ENCODE assay signal across 20 cellular contexts in the genomic region with DNA sequence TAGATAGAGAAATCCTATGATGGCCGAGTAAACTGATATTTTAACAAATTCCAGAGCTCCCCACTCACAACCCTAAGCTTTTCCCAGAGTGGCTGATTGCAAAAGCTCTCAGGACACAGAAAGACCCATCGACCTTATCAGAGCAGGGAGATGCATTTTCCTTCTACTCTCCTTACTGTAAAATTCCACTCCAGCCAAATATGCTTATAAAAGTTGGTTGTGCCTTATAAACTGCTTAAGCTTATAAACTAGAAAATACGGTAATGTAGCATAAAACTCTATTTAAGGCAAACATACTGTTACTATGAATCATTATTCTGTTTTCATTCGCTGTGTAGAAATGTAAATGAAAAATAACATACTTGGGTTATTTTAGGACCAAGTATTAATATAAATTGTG. TPM values are rescaled to one million over a fixed set of nuclear protein-coding genes. Genes with fewer than 3 reads are reported as not detected.
DNase-seq lines count a peak whose midpoint lies in the region; ATAC-seq, FAIRE-seq and TF ChIP-seq lines count a peak whose summit lies in the region.
"Had no signal": no experiment of that assay in that cellular context is flagged by ENCODE, and none has a peak within 500 bp of the region (broad histone marks: within the 10 kb centered on the region; RNA-seq: fewer than 3 reads in every experiment).

No MANE protein-coding gene starts in this region.

- H3K79me1 ChIP-seq in H1 (ENCODE audit: low read depth, low read length), result no peaks in the 10 kb centered on the region

- no peak overlapping the region for H2BK20ac ChIP-seq in H1 (ENCODE audit: low read length)

- H2BK12ac ChIP-seq in H1 (ENCODE audit: low read depth, low read length), result no peak overlapping the region

- TF ChIP-seq CTCF in BJ (IDR thresholded peaks at IDR 0.05; ENCODE audit: insufficient read depth, low read depth, low read length) (no peak), PC-3 (conservative IDR thresholded peaks at IDR 0.05; ENCODE audit: low read depth, low read length) (no peak), H1 (IDR thresholded peaks at IDR 0.05; ENCODE audit: control extremely low read depth in 1 of 3, insufficient read depth in 1 of 3, low read depth in 1 of 3, low read length in 3 of 3) (no peak), osteoblast (IDR thresholded peaks at IDR 0.05; ENCODE audit: extremely low read depth, low read depth, low read length) (no peak), psoas muscle (IDR thresholded peaks at IDR 0.05) (no peak)

- H3K27me3 ChIP-seq in BJ (ENCODE audit: control insufficient read depth, insufficient read depth, low read length) (no peaks in the 10 kb centered on the region), PC-3 (ENCODE audit: low read length) (no peaks in the 10 kb centered on the region), H1 (replicated peaks in 1 of 4; ENCODE audit: control insufficient read depth in 3 of 4, extremely low read depth in 1 of 4, insufficient read depth in 3 of 4, low read length in 3 of 4) (no peaks in the 10 kb centered on the region), osteoblast (ENCODE audit: insufficient read depth, low read length) (no peaks in the 10 kb centered on the region), psoas muscle (ENCODE audit: insufficient read depth in 3 of 3, low read length in 2 of 3) (no peaks in the 10 kb centered on the region)

- H4K20me1 ChIP-seq in PC-3 (ENCODE audit: low read length) (no peaks in the 10 kb centered on the region), H1 (replicated peaks in 1 of 2; ENCODE audit: control insufficient read depth in 1 of 2, insufficient read depth in 2 of 2, low read length in 2 of 2) (no peaks in the 10 kb centered on the region), osteoblast (ENCODE audit: insufficient read depth, low read length) (no peaks in the 10 kb centered on the region)

- peak; percentile 75 for ATAC-seq in PC-3
- ATAC-seq in esophagus mucosa, result no peak
- no peak for ATAC-seq in HG03442 (IDR thresholded peaks at IDR 0.05; ENCODE audit: unreplicated experiment)
- ATAC-seq in psoas muscle, result no peak
- ATAC-seq: HCT116 had no signal

- H3K4ac ChIP-seq in H1 (replicated peaks; ENCODE audit: insufficient read length, low read depth, low read length), result no peak overlapping the region

- BruUV-seq in PC-3 (replicated peaks; lab: Mats Ljungman, UMichigan), result no TSS peak

- H3K79me2 ChIP-seq in PC-3 (ENCODE audit: low read length), result no peaks in the 10 kb centered on the region
- H3K79me2 ChIP-seq in H1 (ENCODE audit: control insufficient read depth in 1 of 2, insufficient read depth in 2 of 2, low read length in 2 of 2), result no peaks in the 10 kb centered on the region
- H3K79me2 ChIP-seq in osteoblast (ENCODE audit: insufficient read depth, low read length), result no peaks in the 10 kb centered on the region

- no peaks in the 10 kb centered on the region for H3F3A ChIP-seq in PC-3 (ENCODE audit: low read length, unreplicated experiment)

- H2BK120ac ChIP-seq in H1 (replicated peaks; ENCODE audit: low read depth, low read length), result no peak overlapping the region

- H2AK5ac ChIP-seq in H1 (ENCODE audit: low read depth, low read length), result no peak overlapping the region

- H4K91ac ChIP-seq in H1 (replicated peaks; ENCODE audit: insufficient read length, low read length), result no peak overlapping the region

- H3K27ac ChIP-seq in PC-3 (ENCODE audit: low read length) (no peak overlapping the region), H1 (ENCODE audit: low read depth, low read length) (no peak overlapping the region), osteoblast (ENCODE audit: low read depth, low read length) (no peak overlapping the region), psoas muscle (no peak overlapping the region)

- H3K4me3 ChIP-seq in BJ (ENCODE audit: low read depth, low read length) (no peak overlapping the region), PC-3 (ENCODE audit: low read length) (no peak overlapping the region), H1 (ENCODE audit: extremely low read depth in 1 of 4, insufficient read depth in 2 of 4, low read depth in 3 of 4, low read length in 4 of 4) (no peak overlapping the region), osteoblast (ENCODE audit: insufficient read depth, low read length) (no peak overlapping the region), psoas muscle (no peak overlapping the region)

- intact Hi-C loops in PC-3 (cut with micrococcal nuclease) (no loop called here), psoas muscle (cut with DNase I) (no loop called here)

- no peak overlapping the region for H2BK15ac ChIP-seq in H1 (ENCODE audit: low read length)

- TF ChIP-seq POLR2A in H1 (IDR thresholded peaks at IDR 0.05; ENCODE audit: control extremely low read depth in 1 of 2, low read depth in 2 of 2, low read length in 2 of 2), result no peak

- DNase-seq in BJ (ENCODE audit: low read depth), result peak; percentile 26
- peak; percentile 33 for DNase-seq in PC-3
- DNase-seq in H1 (ENCODE audit: low read depth in 1 of 2, low spot score in 2 of 2), result no peak
- DNase-seq in osteoblast (ENCODE audit: insufficient read length, low spot score, missing footprints), result no peak
- DNase-seq in superior temporal gyrus (ENCODE audit: extremely low spot score), result no peak
- DNase-seq in psoas muscle, result no peak
- DNase-seq: activated naive CD4-positive, alpha-beta T cell treated with Interleukin-2 at 50 U/mL for 16 hours; activated T-cell treated with anti-CD3 and anti-CD28 coated beads, Interleukin-2, amount 50 U/mL, for 24 hours; CD8-positive, alpha-beta memory T cell; Kasumi-1; NCI-H187; NCI-H2227 treated with DMSO at 0.1 percent for 48 hours; SIG-M5; T-helper 1 cell had no signal

- WGBS in H1 (ENCODE audit: extremely low coverage in 1 of 2, insufficient coverage in 1 of 2, insufficient read length in 1 of 2, insufficient replicate concordance in 2 of 2, low coverage in 1 of 2, low lambda C conversion rate in 2 of 2, missing lambda C conversion rate in 1 of 2), 2 experiments, result 89% methylated on average over 4 of the region's 4 CpGs; no CpG with 5 or more reads in 1 of the 2 experiments
- 42 to 43% (median 42%) methylated on average over 4 of the region's 4 CpGs for WGBS in psoas muscle, 3 donors

- POLR2A ChIA-PET in BJ (lab: Charles Lee) (interaction anchor here (0.6 kb wide), 1 partner anchor 15 kb away, joined by 3 read pairs; no protein-coding TSS in a partner anchor), PC-3 (lab: Charles Lee; ENCODE audit: unreplicated experiment) (no interaction called here), H1 (lab: Charles Lee; ENCODE audit: partially characterized antibody) (interaction anchor here (0.8 kb wide), 1 partner anchor 217 kb away, joined by 4 read pairs; no protein-coding TSS in a partner anchor)

- no peak for TF ChIP-seq RAD21 in H1 (IDR thresholded peaks at IDR 0.05 in 1 of 2, conservative IDR thresholded peaks at IDR 0.05 in 1 of 2; ENCODE audit: low read depth in 2 of 2, low read length in 2 of 2)

- H3K36me3 ChIP-seq in BJ (ENCODE audit: control insufficient read depth, insufficient read depth, low read length) (no peaks in the 10 kb centered on the region), PC-3 (ENCODE audit: low read depth, low read length) (no peaks in the 10 kb centered on the region), H1 (ENCODE audit: control insufficient read depth in 2 of 4, insufficient read depth in 4 of 4, low read length in 3 of 4) (no peaks in the 10 kb centered on the region), osteoblast (ENCODE audit: insufficient read depth, low read length) (no peaks in the 10 kb centered on the region), psoas muscle (ENCODE audit: insufficient read depth in 1 of 2, low read depth in 1 of 2) (no peaks in the 10 kb centered on the region)

- CTCF ChIA-PET in BJ (lab: Yijun Ruan, JAX) (no interaction called here), PC-3 (lab: Charles Lee) (no interaction called here), H1 (lab: Charles Lee; ENCODE audit: partially characterized antibody) (interaction anchor here (0.6 to 1.3 kb wide), 2 partner anchors 36 to 256 kb away, joined by 4 read pairs; no protein-coding TSS in a partner anchor)

- no peaks in the 10 kb centered on the region for H3K9me3 ChIP-seq in PC-3 (ENCODE audit: low read length)
- 0 out of 4 replicates have a peak, but pooled peaks cover 0 to 3% of the 10 kb centered on the region in 2 experiments for H3K9me3 ChIP-seq in H1 (ENCODE audit: insufficient read depth in 2 of 2, low read depth in 1 of 2, low read length in 1 of 2)
- no peaks in the 10 kb centered on the region for H3K9me3 ChIP-seq in osteoblast (ENCODE audit: low read depth, low read length)
- H3K9me3 ChIP-seq in psoas muscle, result no peaks in the 10 kb centered on the region

- no peak overlapping the region for H3K23ac ChIP-seq in H1 (ENCODE audit: insufficient read length)

- no peak overlapping the region for H4K8ac ChIP-seq in H1 (ENCODE audit: extremely low read depth, insufficient read depth, low read length)

- no peak overlapping the region for H3K18ac ChIP-seq in H1 (ENCODE audit: extremely low read depth, low read length)

- H2AFZ ChIP-seq in PC-3 (ENCODE audit: low read length), result no peak overlapping the region
- no peak overlapping the region for H2AFZ ChIP-seq in H1 (ENCODE audit: low read length)
- no peak overlapping the region for H2AFZ ChIP-seq in osteoblast (ENCODE audit: low read length)

- H3K4me1 ChIP-seq in PC-3 (ENCODE audit: insufficient read depth, low read length) (peaks cover 12% of the 10 kb centered on the region; the same call in 1 of the 2 replicates), H1 (replicated peaks in 1 of 4; ENCODE audit: control insufficient read depth in 3 of 4, insufficient read depth in 4 of 4, low read length in 3 of 4) (peaks cover 0 to 2% (median 0%) of the 10 kb centered on the region in 4 experiments; a peak in 2 of 7 replicates), osteoblast (ENCODE audit: insufficient read depth, low read length) (peaks cover 3% of the 10 kb centered on the region), psoas muscle (no peaks in the 10 kb centered on the region)

- no peak overlapping the region for H4K5ac ChIP-seq in H1 (ENCODE audit: insufficient read length, low read depth, low read length)

- H3K9ac ChIP-seq in PC-3 (ENCODE audit: low read length) (no peak overlapping the region), H1 (replicated peaks in 1 of 4; ENCODE audit: extremely low read depth in 1 of 4, low read depth in 3 of 4, low read length in 3 of 4) (no peak overlapping the region)

- no peak for TF ChIP-seq EP300 in H1 (IDR thresholded peaks at IDR 0.05; ENCODE audit: borderline replicate concordance in 1 of 2, low read depth in 2 of 2, low read length in 2 of 2)

- no peak overlapping the region for H2BK5ac ChIP-seq in H1 (ENCODE audit: low read depth, low read length)

- FAIRE-seq in H1 (lab: Jason Lieb, UNC), result no peak
- FAIRE-seq: GM12891, HTR-8/SVneo, TTC549 had no signal

- H3K4me2 ChIP-seq in PC-3 (ENCODE audit: low read length) (0 out of 2 replicates have a peak overlapping the region, but pooled peaks have one; percentile 15), H1 (ENCODE audit: insufficient read depth in 1 of 2, low read depth in 2 of 2, low read length in 2 of 2) (no peak overlapping the region), osteoblast (ENCODE audit: insufficient read depth, low read length) (peak overlapping the region; percentile 34)

- no peaks in the 10 kb centered on the region for H3K9me2 ChIP-seq in PC-3 (replicated peaks; ENCODE audit: low read length)

- H3K23me2 ChIP-seq in H1 (ENCODE audit: low read depth, low read length), result no peaks in the 10 kb centered on the region

- H3K56ac ChIP-seq in H1 (replicated peaks; ENCODE audit: insufficient read length, low read depth, low read length), result no peak overlapping the region

- H3K14ac ChIP-seq in H1 (ENCODE audit: insufficient read length), result no peak overlapping the region

RNA-seq across cellular contexts. Expression of a gene that starts 41.6 kb away (rescaled TPM):
- polyA plus RNA-seq in BJ (2011; rRNA removed), result 17.1 and 44.1 TPM in 2 replicates
- polyA minus RNA-seq in BJ (2011; rRNA and poly(A)+ RNA removed), result 40.9 and 42.6 TPM in 2 replicates
- 16.5 and 17.7 TPM in 2 replicates for total RNA-seq in PC-3 (2014; rRNA removed)
- total RNA-seq in H1 (2021; fragmentation: NEBNext Ultra II Directional; extraction: Animal tissue kit (Norgen Biotek cat#: 25700)), result 5.0 and 5.5 TPM in 2 replicates
- polyA plus RNA-seq in H1 (2011; rRNA removed), result 1.0 and 1.3 TPM in 2 replicates
- 0.79 TPM for polyA plus RNA-seq in H1 (2011; cell fraction: cytosol; rRNA removed)
- 1.3 TPM for polyA plus RNA-seq in H1 (2011; cell fraction: nucleus; rRNA removed)
- 0.43 to 1.4 TPM (median 0.79 TPM) in 4 replicates for polyA plus RNA-seq in H1 (2012, experiment 1 of 2)
- polyA plus RNA-seq in H1 (2012, experiment 2 of 2), result 0.04 TPM
- polyA plus RNA-seq in H1 (2013, experiment 1 of 2), result 4.7 TPM
- 5.0 TPM for polyA plus RNA-seq in H1 (2013, experiment 2 of 2)
- polyA minus RNA-seq in H1 (2011; rRNA and poly(A)+ RNA removed), result 4.7 and 7.0 TPM in 2 replicates
- polyA minus RNA-seq in H1 (2011; cell fraction: cytosol; rRNA and poly(A)+ RNA removed), result 3.7 TPM
- polyA minus RNA-seq in H1 (2011; cell fraction: nucleus; rRNA and poly(A)+ RNA removed), result 6.3 TPM
- total RNA-seq in osteoblast, result under 0.01 and 0.59 TPM in 2 replicates
- 0.08 TPM for total RNA-seq in esophagus mucosa
- 1 to 10 TPM in 2 of 4 donors, under 1 TPM in 2; 0.13 to 1.7 (median 1.1) TPM for total RNA-seq in psoas muscle
- polyA plus RNA-seq in psoas muscle, result under 1 TPM; 0.08 to 0.75 (median 0.27) TPM
- total RNA-seq: CD8-positive, alpha-beta memory T cell had no signal
- polyA plus RNA-seq: CD8-positive, alpha-beta memory T cell had no signal

Comparison
In these comparisons a context has a peak if more than half of its experiments do, and no peak if none do; other contexts are left out.
1. DNase-seq: peak in BJ (single experiment) and PC-3 (single experiment); none in H1 (0 of 2), osteoblast (single experiment), superior temporal gyrus (single experiment) and psoas muscle (0 of 2).
2. H3K4me2 ChIP-seq: peak in PC-3 (single experiment) and osteoblast (single experiment); none in H1 (0 of 2).